24 cellular contexts compared by ENCODE assay signal in genomic region chr14:24269368-24269767, GRCh38.
"Had no signal": no experiment of that assay in that cellular context is flagged by ENCODE, and none has a peak within 500 bp of the region (broad histone marks: within the 10 kb centered on the region; RNA-seq: fewer than 3 reads in every experiment).

No MANE protein-coding gene starts in this region.

- H3K9me3 ChIP-seq: breast epithelium, heart left ventricle, mucosa of descending colon, pancreas, psoas muscle, right atrium auricular region, SK-N-SH, spleen, testis, upper lobe of left lung had no signal

- H3K27ac ChIP-seq: breast epithelium, coronary artery, heart left ventricle, pancreas, psoas muscle, right atrium auricular region, spleen, testis, upper lobe of left lung, VCaP had no signal

- DNase-seq: activated CD4-positive, alpha-beta T cell treated with anti-CD3 and anti-CD28 coated beads, Interleukin-2, amount 50 U/mL, for 1 hour; activated CD4-positive, CD25-positive, alpha-beta regulatory T cell treated with anti-CD3 and anti-CD28 coated beads, Interleukin-2, amount 50 U/mL, for 72 hours; activated CD8-positive, alpha-beta memory T cell treated with anti-CD3 and anti-CD28 coated beads, Interleukin-2, amount 50 U/mL, for 48 hours; activated effector memory CD4-positive, alpha-beta T cell treated with Interleukin-2 at 50 U/mL for 16 hours; activated naive CD4-positive, alpha-beta T cell treated with anti-CD3 and anti-CD28 coated beads, Interleukin-2, amount 50 U/mL, for 16 hours; activated T-cell treated with anti-CD3 and anti-CD28 coated beads, Interleukin-2, amount 50 U/mL, for 48 hours; heart left ventricle; islet precursor cell; left colon; mesendoderm; psoas muscle; SK-N-SH; stimulated activated CD4-positive, alpha-beta T cell treated with anti-CD3 and anti-CD28 coated beads, Interleukin-4, amount 100 ng/mL, for 1 hour; stimulated activated naive CD4-positive, alpha-beta T cell; testis had no signal

- H3K4me1 ChIP-seq: breast epithelium, psoas muscle had no signal

- ATAC-seq: heart left ventricle, left colon, mucosa of descending colon, pancreas, psoas muscle had no signal

- H3K27me3 ChIP-seq: breast epithelium, heart left ventricle, pancreas, right atrium auricular region, spleen, testis, upper lobe of left lung had no signal

- H3K4me3 ChIP-seq: breast epithelium, coronary artery, heart left ventricle, mucosa of descending colon, pancreas, psoas muscle, right atrium auricular region, spleen, testis, upper lobe of left lung had no signal

- H3K9me3 Mint-ChIP-seq: T-helper 2 cell treated with Interferon-gamma antibody and Interleukin-4, amounts not matched to agents 5 μg/mL and 100 μg/mL, for 36 hours had no signal

- H3K4me3 Mint-ChIP-seq: T-helper 2 cell treated with Interferon-gamma antibody and Interleukin-4, amounts not matched to agents 5 μg/mL and 100 μg/mL, for 36 hours had no signal
